28 cellular contexts compared by ENCODE assay signal in genomic region chr9:19032411-19032810, GRCh38. TPM values are rescaled to one million over a fixed set of nuclear protein-coding genes. Genes with fewer than 3 reads are reported as not detected.
"Had no signal": no experiment of that assay in that cellular context is flagged by ENCODE, and none has a peak within 500 bp of the region (broad histone marks: within the 10 kb centered on the region; RNA-seq: fewer than 3 reads in every experiment).

No MANE protein-coding gene starts in this region.

- H3K36me3 ChIP-seq: cardiac muscle cell, colonic mucosa, esophagus squamous epithelium, pancreas had no signal

- H3K27ac ChIP-seq: cardiac muscle cell, colonic mucosa, epithelial cell of prostate, esophagus squamous epithelium, pancreas, psoas muscle had no signal

- H3K4me1 ChIP-seq: colonic mucosa, esophagus squamous epithelium, pancreas, psoas muscle had no signal

- DNase-seq: activated CD4-positive, alpha-beta T cell treated with anti-CD3 and anti-CD28 coated beads for 36 hours; activated CD4-positive, alpha-beta T cell treated with anti-CD3 and anti-CD28 coated beads, Interleukin-2, amount 50 U/mL, for 4 hours; activated CD4-positive, CD25-positive, alpha-beta regulatory T cell; activated naive CD4-positive, alpha-beta T cell; activated T-cell treated with anti-CD3 and anti-CD28 coated beads for 4 hours; activated T-cell treated with anti-CD3 and anti-CD28 coated beads, Interleukin-2, amount 50 U/mL, for 72 hours; aorta; cerebellar nuclear complex; colonic mucosa; effector CD8-positive, alpha-beta T cell; esophagus squamous epithelium; left ventricle myocardium superior; nephron progenitor cell; psoas muscle; stimulated activated CD4-positive, alpha-beta T cell treated with anti-CD3 and anti-CD28 coated beads, Interleukin-1b, Interleukin-23, amount 100 ng/mL, for 48 hours; stimulated activated CD4-positive, alpha-beta T cell treated with anti-CD3 and anti-CD28 coated beads, Interleukin-4, amount 100 ng/mL, for 4 hours; stimulated activated CD8-positive, alpha-beta memory T cell treated with anti-CD3 and anti-CD28 coated beads, Interleukin-4, amount 100 ng/mL, for 48 hours; stimulated activated naive CD8-positive, alpha-beta T cell treated with anti-CD3 and anti-CD28 coated beads, Interleukin-15, amount 100 ng/mL, for 72 hours; substantia nigra; T-helper 2 cell had no signal

- ATAC-seq: activated CD4-positive, alpha-beta T cell treated with anti-CD3 and anti-CD28 coated beads for 36 hours; activated T-cell treated with anti-CD3 and anti-CD28 coated beads, Interleukin-2, amount 50 U/mL, for 72 hours; left ventricle myocardium superior; pancreas; psoas muscle; stimulated activated memory B cell treated with anti-CD40 and anti-IgM and Interleukin-4, amounts not matched to agents 10 μg/mL and 1 μg/mL and 100 μg/mL, for 72 hours had no signal

- H3K9me3 ChIP-seq: colonic mucosa, esophagus squamous epithelium, pancreas, psoas muscle had no signal

- H3K27me3 ChIP-seq: cardiac muscle cell, colonic mucosa, pancreas had no signal

- H3K4me3 ChIP-seq: cardiac muscle cell, colonic mucosa, esophagus squamous epithelium, pancreas, psoas muscle, smooth muscle cell had no signal

RNA-seq across cellular contexts. Expression of gene SAXO1, which starts 0.6 kb away (rescaled TPM):
- total RNA-seq: activated T-cell treated with anti-CD3 and anti-CD28 coated beads, Interleukin-2, amount 50 U/mL, for 72 hours; colonic mucosa; dermis microvascular lymphatic vessel endothelial cell; esophagus squamous epithelium; frontal cortex; left ventricle myocardium superior; lung microvascular endothelial cell; smooth muscle cell had no signal
